In the genomic region with DNA sequence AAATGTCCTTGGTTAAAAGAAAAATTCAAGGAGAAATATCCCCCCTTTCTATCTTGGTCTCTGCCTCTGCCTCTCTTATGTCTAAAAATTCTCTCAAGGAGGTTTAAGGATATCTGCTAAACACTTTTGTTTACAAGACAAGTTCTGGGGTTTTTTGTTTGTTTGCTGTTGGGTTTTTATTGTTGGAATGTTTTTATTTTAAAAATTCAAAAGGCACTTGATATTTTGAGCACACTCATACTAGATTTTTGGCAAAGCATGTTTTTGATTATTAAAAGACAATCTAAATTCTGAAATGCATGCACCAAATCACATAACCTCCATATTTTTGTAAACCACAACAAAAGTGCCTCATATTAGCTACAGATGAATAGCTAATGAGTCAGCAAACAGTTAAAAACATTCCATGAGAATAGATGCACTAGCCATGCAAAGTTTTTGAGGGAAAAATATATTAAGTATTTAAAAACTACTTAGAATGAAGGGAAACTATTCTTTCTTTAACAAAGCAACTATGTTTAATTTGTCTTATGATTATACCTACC, we compare ENCODE assay signal across 13 cellular contexts.
DNase-seq lines count a peak whose midpoint lies in the region; ATAC-seq, FAIRE-seq and TF ChIP-seq lines count a peak whose summit lies in the region.
"Had no signal": no experiment of that assay in that cellular context is flagged by ENCODE, and none has a peak within 500 bp of the region (broad histone marks: within the 10 kb centered on the region; RNA-seq: fewer than 3 reads in every experiment).

No MANE protein-coding gene starts in this region.

- DNase-seq in HS-27A (ENCODE audit: low read depth) (peak; percentile 38), astrocyte (ENCODE audit: low read depth) (peak; percentile 82), glomerular visceral epithelial cell (ENCODE audit: extremely low spot score) (peak; percentile 12), urothelium cell line (ENCODE audit: low spot score) (peak; percentile 9), GM10266 (ENCODE audit: extremely low spot score) (no peak), hippocampal formation (lab: John Stamatoyannopoulos, UW) (no peak), HepG2 (ENCODE audit: low spot score) (no peak)
- DNase-seq: activated naive CD8-positive, alpha-beta T cell treated with anti-CD3 and anti-CD28 coated beads, Interleukin-2, amount 10 ng/mL, durations not matched to agents 7 days and 5 days; effector CD4-positive, alpha-beta T cell; NCI-H774; spleen had no signal

- no peak overlapping the region for H3K27ac Mint-ChIP-seq in astrocyte (ENCODE audit: unreplicated experiment)
- H3K27ac Mint-ChIP-seq: activated naive CD8-positive, alpha-beta T cell treated with anti-CD3 and anti-CD28 coated beads, Interleukin-2, amount 10 ng/mL, durations not matched to agents 7 days and 5 days had no signal

- FAIRE-seq in astrocyte (lab: Jason Lieb, UNC) (peak; percentile 52), urothelium cell line (lab: Jason Lieb, UNC) (no peak), HepG2 (lab: Jason Lieb, UNC) (no peak)

- no peaks in the 10 kb centered on the region for H4K20me1 ChIP-seq in astrocyte (ENCODE audit: insufficient read depth, low read length)
- H4K20me1 ChIP-seq in HepG2 (ENCODE audit: insufficient read depth, low read length), result no peaks in the 10 kb centered on the region

- peaks cover 14% of the 10 kb centered on the region for H3K4me1 ChIP-seq in astrocyte (ENCODE audit: insufficient read depth, low read length)
- H3K4me1 ChIP-seq in HepG2 (ENCODE audit: insufficient read depth, low read length), result no peaks in the 10 kb centered on the region
- H3K4me1 ChIP-seq: spleen had no signal

- H2AFZ ChIP-seq in astrocyte (ENCODE audit: low read depth, low read length) (no peak overlapping the region), HepG2 (ENCODE audit: low read length) (no peak overlapping the region)

- H3K4me2 ChIP-seq in astrocyte (ENCODE audit: low read length) (peak overlapping the region; percentile 54), HepG2 (ENCODE audit: low read depth, low read length) (no peak overlapping the region)

- H3K4me3 ChIP-seq in astrocyte (ENCODE audit: insufficient read depth, low read depth, low read length) (no peak overlapping the region), HepG2 (replicated peaks in 1 of 3; ENCODE audit: insufficient read depth in 1 of 3, low read depth in 2 of 3, low read length in 3 of 3) (no peak overlapping the region)
- H3K4me3 ChIP-seq: spleen, thoracic aorta had no signal

- no peaks in the 10 kb centered on the region for H3K79me2 ChIP-seq in astrocyte (ENCODE audit: insufficient read depth, low read length)
- no peaks in the 10 kb centered on the region for H3K79me2 ChIP-seq in HepG2 (ENCODE audit: insufficient read depth, low read length)

- no peaks in the 10 kb centered on the region for H3K27me3 ChIP-seq in astrocyte (ENCODE audit: insufficient read depth, low read length)
- no peaks in the 10 kb centered on the region for H3K27me3 ChIP-seq in HepG2 (ENCODE audit: control insufficient read depth in 1 of 2, insufficient read depth in 2 of 2, low read length in 2 of 2)
- H3K27me3 ChIP-seq: neutrophil, spleen had no signal

- peaks cover 1% of the 10 kb centered on the region for H3K9me3 Mint-ChIP-seq in astrocyte (ENCODE audit: unreplicated experiment)

- intact Hi-C loops in HepG2 (cut with micrococcal nuclease; ENCODE audit: unreplicated experiment), result no loop called here

- in situ Hi-C loops in HepG2 (cut with HindIII; ENCODE audit: extremely low pct_ligation_motif_present, low pct_unique_long_range_greater_than_20kb), result no loop called here

- no TSS peak for BruUV-seq in HepG2 (replicated peaks; lab: Mats Ljungman, UMichigan)

- H3K9me3 ChIP-seq in astrocyte (ENCODE audit: insufficient read depth, low read depth, low read length) (no peaks in the 10 kb centered on the region), HepG2 (ENCODE audit: low read length) (no peaks in the 10 kb centered on the region)
- H3K9me3 ChIP-seq: neutrophil, spleen, thoracic aorta had no signal

- no peak overlapping the region for H3K4me3 Mint-ChIP-seq in astrocyte (ENCODE audit: unreplicated experiment)
- H3K4me3 Mint-ChIP-seq: activated naive CD8-positive, alpha-beta T cell treated with anti-CD3 and anti-CD28 coated beads, Interleukin-2, amount 10 ng/mL, durations not matched to agents 7 days and 5 days had no signal

- H3K36me3 ChIP-seq in astrocyte (ENCODE audit: insufficient read depth, low read length), result no peaks in the 10 kb centered on the region
- H3K36me3 ChIP-seq in HepG2 (replicated peaks in 1 of 2; ENCODE audit: control insufficient read depth in 1 of 2, insufficient read depth in 2 of 2, low read length in 2 of 2), result no peaks in the 10 kb centered on the region
- H3K36me3 ChIP-seq: neutrophil, spleen, thoracic aorta had no signal

- no peak for TF ChIP-seq EP300 in HepG2 (IDR thresholded peaks at IDR 0.05; ENCODE audit: low read depth in 2 of 2, low read length in 2 of 2)
- no peak for TF ChIP-seq EP300 in HepG2 (CRISPR knock-in tag; IDR thresholded peaks at IDR 0.05; ENCODE audit: borderline replicate concordance)

- TF ChIP-seq POLR2A in HepG2 (IDR thresholded peaks at IDR 0.05; ENCODE audit: insufficient read depth in 1 of 2, low read depth in 2 of 2, low read length in 2 of 2), result no peak

- ATAC-seq in HepG2, result no peak

- CTCF ChIA-PET in HepG2 (lab: Yijun Ruan, JAX; ENCODE audit: low intra/inter-chr PET ratio, low total read pairs), result no interaction called here

- peaks cover 11% of the 10 kb centered on the region for H3K4me1 Mint-ChIP-seq in astrocyte (ENCODE audit: low read depth, unreplicated experiment)
- H3K4me1 Mint-ChIP-seq: activated naive CD8-positive, alpha-beta T cell treated with anti-CD3 and anti-CD28 coated beads, Interleukin-2, amount 10 ng/mL, durations not matched to agents 7 days and 5 days had no signal

- POLR2A ChIA-PET in HepG2 (lab: Yijun Ruan, JAX), result no interaction called here

- TF ChIP-seq CTCF in astrocyte (IDR thresholded peaks at IDR 0.05; ENCODE audit: insufficient read depth, low read depth, low read length) (no peak), GM10266 (IDR thresholded peaks at IDR 0.05; ENCODE audit: control insufficient read depth, insufficient read depth, low read depth, missing control alignments) (no peak), HepG2 (CRISPR knock-in tag; IDR thresholded peaks at IDR 0.05) (no peak)

- H3K36me3 Mint-ChIP-seq in astrocyte (ENCODE audit: low read depth, unreplicated experiment), result no peaks in the 10 kb centered on the region

- TF ChIP-seq RAD21 in HepG2 (CRISPR knock-in tag; IDR thresholded peaks at IDR 0.05), result no peak

- peak overlapping the region; percentile 68 for H3K27ac ChIP-seq in astrocyte (ENCODE audit: low read depth, low read length)
- no peak overlapping the region for H3K27ac ChIP-seq in HepG2 (ENCODE audit: extremely low read length, insufficient read depth, low read length)
- H3K27ac ChIP-seq: neutrophil, spleen, thoracic aorta had no signal

- peak overlapping the region; percentile 18 for H3K9ac ChIP-seq in astrocyte (ENCODE audit: low read length)
- no peak overlapping the region for H3K9ac ChIP-seq in HepG2 (ENCODE audit: insufficient read depth, low read depth, low read length)

- no peaks in the 10 kb centered on the region for H3K27me3 Mint-ChIP-seq in astrocyte (ENCODE audit: low read depth, unreplicated experiment)
- H3K27me3 Mint-ChIP-seq: activated naive CD8-positive, alpha-beta T cell treated with anti-CD3 and anti-CD28 coated beads, Interleukin-2, amount 10 ng/mL, durations not matched to agents 7 days and 5 days had no signal

TF ChIP-seq in HepG2, 621 proteins besides CTCF, POLR2A, EP300 and RAD21 (continues in another document):
- TF ChIP-seq ZNF878 (CRISPR knock-in tag; IDR thresholded peaks at IDR 0.05) (no peak), NRL (CRISPR knock-in tag; IDR thresholded peaks at IDR 0.05; ENCODE audit: borderline replicate concordance) (no peak), PCBP1 (IDR thresholded peaks at IDR 0.05; ENCODE audit: borderline replicate concordance, low read depth, low read length) (no peak), ATF5 (CRISPR knock-in tag; IDR thresholded peaks at IDR 0.05; ENCODE audit: low read depth) (no peak), FOXK2 (IDR thresholded peaks at IDR 0.05) (no peak), BORCS8-MEF2B (CRISPR knock-in tag; IDR thresholded peaks at IDR 0.05) (no peak), ZNF496 (CRISPR knock-in tag; IDR thresholded peaks at IDR 0.05; ENCODE audit: insufficient replicate concordance) (no peak), RFXAP (CRISPR knock-in tag; IDR thresholded peaks at IDR 0.05; ENCODE audit: borderline replicate concordance) (no peak), ZNF12 (CRISPR knock-in tag; IDR thresholded peaks at IDR 0.05) (no peak), GABPB1 (CRISPR knock-in tag; IDR thresholded peaks at IDR 0.05) (no peak), KLF13 (CRISPR knock-in tag; IDR thresholded peaks at IDR 0.05) (no peak), ZBTB7A (CRISPR knock-in tag; IDR thresholded peaks at IDR 0.05) (no peak), RXRA (CRISPR knock-in tag; IDR thresholded peaks at IDR 0.05) (no peak)

Comparison
In these comparisons a context has a peak if more than half of its experiments do, and no peak if none do; other contexts are left out.
1. DNase-seq: peak in HS-27A (single experiment), astrocyte (single experiment), glomerular visceral epithelial cell (single experiment) and urothelium cell line (single experiment); none in GM10266 (single experiment), hippocampal formation (0 of 2) and HepG2 (single experiment).